14 cellular contexts compared by ENCODE assay signal in genomic region chr6:156867121-156867520, GRCh38.
DNase-seq lines count a peak whose midpoint lies in the region; ATAC-seq, FAIRE-seq and TF ChIP-seq lines count a peak whose summit lies in the region.
"Had no signal": no experiment of that assay in that cellular context is flagged by ENCODE, and none has a peak within 500 bp of the region (broad histone marks: within the 10 kb centered on the region; RNA-seq: fewer than 3 reads in every experiment).

No MANE protein-coding gene starts in this region.

- ATAC-seq in heart left ventricle (peak; percentile 38 to 53 (median 50)), GM18870 (IDR thresholded peaks at IDR 0.05; ENCODE audit: unreplicated experiment) (no peak), GM21528 (IDR thresholded peaks at IDR 0.05; ENCODE audit: low FRiP score, unreplicated experiment) (no peak)
- no peak for ATAC-seq in stimulated activated memory B cell treated with anti-CD40 and anti-IgM and Interleukin-4, amounts not matched to agents 10 μg/mL and 1 μg/mL and 100 μg/mL, for 72 hours
- ATAC-seq: lower lobe of right lung had no signal

- H3K4me1 ChIP-seq in heart left ventricle (peaks cover 4 to 70% (median 52%) of the 10 kb centered on the region in 12 donors), left ventricle myocardium inferior (peaks cover 61% of the 10 kb centered on the region)

- H3K36me3 ChIP-seq in heart left ventricle (no peaks in the 10 kb centered on the region), left ventricle myocardium inferior (no peaks in the 10 kb centered on the region)
- H3K36me3 ChIP-seq: lower lobe of right lung had no signal

- H3K27me3 Mint-ChIP-seq in stimulated activated memory B cell treated with anti-CD40 and anti-IgM and Interleukin-4, amounts not matched to agents 10 μg/mL and 1 μg/mL and 100 μg/mL, for 72 hours = no peaks in the 10 kb centered on the region

- H3K9me3 ChIP-seq in heart left ventricle (peaks cover 0 to 5% (median 0%) of the 10 kb centered on the region in 12 donors), left ventricle myocardium inferior (replicated peaks) (peaks cover 6% of the 10 kb centered on the region)
- H3K9me3 ChIP-seq: lower lobe of right lung had no signal

- TF ChIP-seq POLR2A in heart left ventricle (IDR thresholded peaks at IDR 0.05) (no peak), GM12892 (IDR thresholded peaks at IDR 0.05; ENCODE audit: low read depth, low read length) (no peak)

- no peaks in the 10 kb centered on the region for H3K9me3 Mint-ChIP-seq in stimulated activated memory B cell treated with anti-CD40 and anti-IgM and Interleukin-4, amounts not matched to agents 10 μg/mL and 1 μg/mL and 100 μg/mL, for 72 hours

- H3K27ac Mint-ChIP-seq in stimulated activated memory B cell treated with anti-CD40 and anti-IgM and Interleukin-4, amounts not matched to agents 10 μg/mL and 1 μg/mL and 100 μg/mL, for 72 hours = peak overlapping the region; percentile 87

- TF ChIP-seq CTCF in heart left ventricle (IDR thresholded peaks at IDR 0.05) (no peak), left ventricle myocardium inferior (IDR thresholded peaks at IDR 0.05; ENCODE audit: borderline replicate concordance) (no peak), VCaP (conservative IDR thresholded peaks at IDR 0.05) (no peak), fibroblast of villous mesenchyme (IDR thresholded peaks at IDR 0.05; ENCODE audit: insufficient read depth, low read depth, low read length) (no peak)

- intact Hi-C loops in heart left ventricle (cut with DNase I) = loop anchor here in 5 of 10 donors (5.0 to 10.0 kb wide), 4 partner anchors 85 to 308 kb away; no protein-coding TSS in a partner anchor
- intact Hi-C loops in left ventricle myocardium inferior (cut with micrococcal nuclease) = no loop called here

- no peak overlapping the region for H3K4me3 ChIP-seq in heart left ventricle
- no peak overlapping the region for H3K4me3 ChIP-seq in left ventricle myocardium inferior
- peak overlapping the region; percentile 24 for H3K4me3 ChIP-seq in fibroblast of villous mesenchyme (ENCODE audit: low read depth, low read length)
- H3K4me3 ChIP-seq: lower lobe of right lung had no signal

- 61 to 75% (median 72%) methylated on average over 2 of the region's 2 CpGs for WGBS in heart left ventricle, 4 donors

- peaks cover 80% of the 10 kb centered on the region for H3K4me1 Mint-ChIP-seq in stimulated activated memory B cell treated with anti-CD40 and anti-IgM and Interleukin-4, amounts not matched to agents 10 μg/mL and 1 μg/mL and 100 μg/mL, for 72 hours

- H3K27ac ChIP-seq in heart left ventricle (peak overlapping the region in 1 of 12 donors; percentile 4), left ventricle myocardium inferior (replicated peaks) (no peak overlapping the region), VCaP (peak overlapping the region; percentile 56)
- H3K27ac ChIP-seq: lower lobe of right lung had no signal

- DNase-seq in heart left ventricle = no peak
- no peak for DNase-seq in left ventricle myocardium inferior
- DNase-seq in fibroblast of villous mesenchyme (ENCODE audit: low read depth) = no peak
- DNase-seq in GM12892 (ENCODE audit: insufficient read length) = no peak
- DNase-seq: anterior cingulate cortex, cortex of kidney, DMS 273 treated with DMSO at 0.1 percent for 48 hours, lower lobe of right lung, NCI-H524 treated with DMSO at 0.1 percent for 48 hours had no signal

- peaks cover 15% of the 10 kb centered on the region for H3K36me3 Mint-ChIP-seq in stimulated activated memory B cell treated with anti-CD40 and anti-IgM and Interleukin-4, amounts not matched to agents 10 μg/mL and 1 μg/mL and 100 μg/mL, for 72 hours

- H3K27me3 ChIP-seq in heart left ventricle (no peaks in the 10 kb centered on the region), left ventricle myocardium inferior (ENCODE audit: low read depth) (no peaks in the 10 kb centered on the region)

- no peak for FAIRE-seq in GM12892 (lab: Jason Lieb, UNC)
- FAIRE-seq: H54 had no signal

- no peak overlapping the region for H3K4me3 Mint-ChIP-seq in stimulated activated memory B cell treated with anti-CD40 and anti-IgM and Interleukin-4, amounts not matched to agents 10 μg/mL and 1 μg/mL and 100 μg/mL, for 72 hours

Comparison
In these comparisons a context has a peak if more than half of its experiments do, and no peak if none do; other contexts are left out.
1. ATAC-seq: peak in heart left ventricle (4 of 4); none in stimulated activated memory B cell treated with anti-CD40 and anti-IgM and Interleukin-4, amounts not matched to agents 10 μg/mL and 1 μg/mL and 100 μg/mL, for 72 hours (single experiment), GM18870 (single experiment) and GM21528 (single experiment).